8 cellular contexts compared by ENCODE assay signal in genomic region chr1:201530741-201531521, GRCh38. TPM values are rescaled to one million over a fixed set of nuclear protein-coding genes. Genes with fewer than 3 reads are reported as not detected.
DNase-seq lines count a peak whose midpoint lies in the region; ATAC-seq, FAIRE-seq and TF ChIP-seq lines count a peak whose summit lies in the region.

No MANE protein-coding gene starts in this region.

- TF ChIP-seq POLR2A in gastroesophageal sphincter (IDR thresholded peaks at IDR 0.05): no peak

- TF ChIP-seq EP300 in gastroesophageal sphincter (IDR thresholded peaks at IDR 0.05): no peak

- in situ Hi-C loops in GM23248 (cut with MboI): no loop called here

- TF ChIP-seq CTCF in AG09319 (IDR thresholded peaks at IDR 0.05; ENCODE audit: low read depth, low read length) (peak; percentile 92), gastroesophageal sphincter (IDR thresholded peaks at IDR 0.05) (peak; percentile 61 to 92 (median 80)), pancreas (IDR thresholded peaks at IDR 0.05) (peak; percentile 38 to 62 (median 45))

- peaks cover 32% of the 10 kb centered on the region for H3F3A ChIP-seq in GM23248 (ENCODE audit: insufficient read depth)

- H3K9ac ChIP-seq in GM23248: peak overlapping the region; percentile 80

- intact Hi-C loops in pancreas (cut with DNase I): no loop called here

- H2AFZ ChIP-seq in GM23248: peak overlapping the region; percentile 43

- H3K27ac ChIP-seq in GM23248 (peak overlapping the region; percentile 80), gastroesophageal sphincter (peak overlapping the region in 3 of 4 donors; percentile 49 to 66 (median 62)), pancreas (peak overlapping the region in 3 of 4 donors; percentile 4 to 57 (median 22))

- H3K9me2 ChIP-seq in GM23248 (ENCODE audit: insufficient read depth): no peaks in the 10 kb centered on the region

- H3K27me3 ChIP-seq in GM23248 (replicated peaks; ENCODE audit: insufficient read depth) (no peaks in the 10 kb centered on the region), gastroesophageal sphincter (no peaks in the 10 kb centered on the region), pancreas (no peaks in the 10 kb centered on the region)

- H4K20me1 ChIP-seq in GM23248 (ENCODE audit: insufficient read depth): no peaks in the 10 kb centered on the region

- H3K4me1 ChIP-seq in GM23248 (ENCODE audit: insufficient read depth) (peaks cover 41% of the 10 kb centered on the region), gastroesophageal sphincter (peaks cover 0 to 40% (median 20%) of the 10 kb centered on the region in 3 donors), pancreas (peaks cover 5 to 16% (median 8%) of the 10 kb centered on the region in 3 donors)

- 6 to 8% methylated on average over 25 of the region's 25 CpGs for WGBS in GM23248 (ENCODE audit: low coverage in 1 of 2, low lambda C conversion rate in 2 of 2, missing lambda C conversion rate in 2 of 2), 2 experiments
- WGBS in gastroesophageal sphincter (ENCODE audit: low coverage in 1 of 2), 2 donors: 0 to 28% methylated on average over 1 to 7 of the region's 25 CpGs
- WGBS in pancreas, 2 donors: 46% methylated on average over 25 of the region's 25 CpGs

- H3K4me3 ChIP-seq in GM23248 (no peak overlapping the region), gastroesophageal sphincter (no peak overlapping the region), pancreas (no peak overlapping the region)

- H3K79me2 ChIP-seq in GM23248 (ENCODE audit: insufficient read depth): no peaks in the 10 kb centered on the region

- H3K4me2 ChIP-seq in GM23248 (ENCODE audit: unreplicated experiment): peak overlapping the region; percentile 44

- FAIRE-seq in pancreas (lab: Jason Lieb, UNC): no peak

- peak; percentile 88 for ATAC-seq in gastroesophageal sphincter
- ATAC-seq in pancreas: peak; percentile 66 to 90 (median 80)
- ATAC-seq in GM19467 (IDR thresholded peaks at IDR 0.05; ENCODE audit: unreplicated experiment): no peak
- ATAC-seq in HG03135 (IDR thresholded peaks at IDR 0.05; ENCODE audit: unreplicated experiment): no peak

- H3K9me3 ChIP-seq in GM23248 (ENCODE audit: low read depth) (no peaks in the 10 kb centered on the region), gastroesophageal sphincter (no peaks in the 10 kb centered on the region), pancreas (no peaks in the 10 kb centered on the region)

- H3K36me3 ChIP-seq in GM23248 (ENCODE audit: low read depth) (no peaks in the 10 kb centered on the region), gastroesophageal sphincter (no peaks in the 10 kb centered on the region), pancreas (no peaks in the 10 kb centered on the region)

- DNase-seq in AG09319 (ENCODE audit: extremely low read depth, low read depth) (peak; percentile 77), GM23248 (peak; percentile 95), NCI-H510A (lab: John Stamatoyannopoulos, UW) (peak; percentile 52), pancreas (peak in 5 of 6 donors; percentile 55 to 82 (median 69))
- peak; percentile 71 for DNase-seq in activated CD8-positive, alpha-beta memory T cell treated with anti-CD3 and anti-CD28 coated beads, Interleukin-2, amount 50 U/mL, for 48 hours

RNA-seq across cellular contexts. Expression of gene NAV1, which starts 8.0 kb away (rescaled TPM):
- 79.0 and 81.8 TPM in 2 replicates for total RNA-seq in GM23248 (2014; rRNA removed; shearing (Covaris generic))
- polyA plus RNA-seq in GM23248 (2016; fragmentation: Nextera tagmentation; extraction: Ambion mirVana): 74.7 and 75.6 TPM in 2 replicates
- total RNA-seq in gastroesophageal sphincter: 10 to 100 TPM; 11.4 to 35.8 (median 18.0) TPM
- total RNA-seq in pancreas: 10 to 100 TPM in 2 of 6 donors, 1 to 10 TPM in 4; 6.0 to 13.6 (median 8.1) TPM
- 1 to 10 TPM; 5.6 TPM for polyA plus RNA-seq in pancreas

RNA-seq across cellular contexts. Expression of gene CSRP1, which starts 24.0 kb away (rescaled TPM):
- 1,160 and 1,256 TPM in 2 replicates for total RNA-seq in GM23248 (2014; rRNA removed; shearing (Covaris generic))
- 510 and 529 TPM in 2 replicates for polyA plus RNA-seq in GM23248 (2016; fragmentation: Nextera tagmentation; extraction: Ambion mirVana)
- total RNA-seq in gastroesophageal sphincter: 1,000 to 10,000 TPM; 4,484 to 9,179 (median 5,319) TPM
- total RNA-seq in pancreas: 10 to 100 TPM; 49.6 to 91.9 (median 54.8) TPM
- 100 to 1,000 TPM in 1 of 2 donors, 10 to 100 TPM in 1; 91.9 to 103 TPM for polyA plus RNA-seq in pancreas

Comparison
In these comparisons a context has a peak if more than half of its experiments do, and no peak if none do; other contexts are left out.
1. H3K27ac ChIP-seq: peak in every context shown above with its lines; median percentile 80 in GM23248; 62 in gastroesophageal sphincter; 22 in pancreas.
2. ATAC-seq: peak in gastroesophageal sphincter (single experiment) and pancreas (4 of 4); none in GM19467 (single experiment) and HG03135 (single experiment).
3. RNA of gene CSRP1, which starts 24.0 kb away (total RNA-seq): 4,484 to 9,179 TPM in gastroesophageal sphincter and 1,160 to 1,256 TPM in GM23248; 49.6 to 91.9 TPM in pancreas; every median in the first group is over 10 times any median in the second.
4. Peak in every context shown above with its lines, with median percentiles within 50 percentile points of each other: DNase-seq and CTCF ChIP-seq.